ENCODE assay signal across 1 cellular context in the genomic region with DNA sequence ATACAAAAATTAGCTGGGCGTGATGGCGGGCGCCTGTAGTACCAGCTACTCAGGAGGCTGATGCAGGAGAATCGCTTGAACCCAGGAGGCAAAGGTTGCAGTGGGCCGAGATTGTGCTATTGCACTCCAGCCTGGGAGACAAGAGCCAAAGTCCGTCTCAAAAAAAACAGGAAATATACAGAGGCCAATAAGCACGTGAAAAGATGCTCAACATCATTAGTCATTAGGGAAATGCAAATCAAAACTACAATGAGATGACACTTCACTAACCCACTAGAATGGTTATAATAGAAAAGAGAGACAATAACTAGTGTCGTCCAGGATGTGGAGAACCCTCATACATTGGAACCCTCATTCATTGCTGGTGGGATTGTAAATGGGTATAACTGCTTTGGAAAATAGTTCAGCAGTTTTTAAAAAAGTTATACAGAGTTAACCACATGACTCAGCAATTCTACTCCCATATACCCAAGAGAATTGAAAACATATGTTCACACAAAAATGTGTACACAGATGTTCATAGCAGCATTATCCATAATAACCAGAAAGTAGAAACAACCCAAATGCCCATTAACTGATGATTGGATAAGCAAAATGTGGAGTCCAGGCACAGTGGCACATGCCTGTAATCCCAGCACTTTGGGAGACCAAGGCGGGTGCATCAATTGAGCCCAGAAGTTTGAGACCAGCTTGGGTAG.
TF ChIP-seq lines count a peak whose summit lies in the region.

No MANE protein-coding gene starts in this region.

TF ChIP-seq in SK-N-SH, 30 proteins besides CTCF, POLR2A, EP300 and RAD21 (continued from another document):
- TF ChIP-seq, protein P1, sequence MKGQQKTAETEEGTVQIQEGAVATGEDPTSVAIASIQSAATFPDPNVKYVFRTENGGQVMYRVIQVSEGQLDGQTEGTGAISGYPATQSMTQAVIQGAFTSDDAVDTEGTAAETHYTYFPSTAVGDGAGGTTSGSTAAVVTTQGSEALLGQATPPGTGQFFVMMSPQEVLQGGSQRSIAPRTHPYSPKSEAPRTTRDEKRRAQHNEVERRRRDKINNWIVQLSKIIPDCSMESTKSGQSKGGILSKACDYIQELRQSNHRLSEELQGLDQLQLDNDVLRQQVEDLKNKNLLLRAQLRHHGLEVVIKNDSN (IDR thresholded peaks at IDR 0.05; ENCODE audit: borderline replicate concordance, low read depth) = no peak
- TF ChIP-seq RCOR1 (IDR thresholded peaks at IDR 0.05; ENCODE audit: low read length) = peak; percentile 85
